8 cellular contexts compared by ENCODE assay signal in genomic region chr6:36985963-36986703, GRCh38. TPM values are rescaled to one million over a fixed set of nuclear protein-coding genes. Genes with fewer than 3 reads are reported as not detected.
A peak's percentile ranks its signal among the peaks of the same experiment; 100 is the strongest.
DNase-seq lines count a peak whose midpoint lies in the region; ATAC-seq, FAIRE-seq and TF ChIP-seq lines count a peak whose summit lies in the region.

Gene MTCH1, minus strand, starts transcription at chr6:36986196. Its CDS starts 23 bp downstream, at chr6:36986173.

- TF ChIP-seq POLR2A in GM12891 (IDR thresholded peaks at IDR 0.05; ENCODE audit: low read depth, low read length), result peak; percentile 88

- H3K27me3 ChIP-seq in adipocyte (replicated peaks; ENCODE audit: control insufficient read depth, insufficient read depth, low read length), result peaks cover 6% of the 10 kb centered on the region

- peak; percentile 97 for DNase-seq in GM12891 (ENCODE audit: insufficient read length, low spot score)
- peak; percentile 84 for DNase-seq in NCI-H1105 (lab: John Stamatoyannopoulos, UW)
- peak; percentile 83 for DNase-seq in T follicular helper cell (ENCODE audit: low read depth)
- DNase-seq in adipocyte (ENCODE audit: low read depth), result peak; percentile 96
- peak; percentile 95 for DNase-seq in cardiac septum (ENCODE audit: low spot score)
- peak; percentile 84 to 99 (median 89) for DNase-seq in posterior cingulate gyrus
- peak; percentile 95 for DNase-seq in type B pancreatic cell (ENCODE audit: extremely low spot score, unreplicated experiment)

- H3K4me3 ChIP-seq in adipocyte (ENCODE audit: low read length), result peak within 1 kb of the TSS; percentile 99

- peaks cover 3% of the 10 kb centered on the region for H3K9me3 Mint-ChIP-seq in type B pancreatic cell

- H3K36me3 ChIP-seq in adipocyte (ENCODE audit: control insufficient read depth, insufficient read depth, low read length, severe bottlenecking), result no peaks in the 10 kb centered on the region

- peak; percentile 87 for ATAC-seq in HG02642 (IDR thresholded peaks at IDR 0.05; ENCODE audit: poor library complexity, unreplicated experiment)

- peak within 1 kb of the TSS; percentile 99 for H3K9ac ChIP-seq in adipocyte (ENCODE audit: low read length)

- intact Hi-C loops in cardiac septum (cut with DNase I) (no loop called here), posterior cingulate gyrus (cut with DNase I) (loop anchor here (1.0 to 10.0 kb wide), 2 partner anchors 186 to 221 kb away; no protein-coding TSS in a partner anchor)

- peak within 1 kb of the TSS; percentile 100 for H3K4me3 Mint-ChIP-seq in type B pancreatic cell

- no peaks in the 10 kb centered on the region for H3K9me3 ChIP-seq in adipocyte (ENCODE audit: control insufficient read depth, low read length)

- peaks cover 6% of the 10 kb centered on the region for H3K36me3 Mint-ChIP-seq in type B pancreatic cell

- H3K27ac Mint-ChIP-seq in type B pancreatic cell, result peak within 1 kb of the TSS; percentile 98

- H3K27me3 Mint-ChIP-seq in type B pancreatic cell, result no peaks in the 10 kb centered on the region

- TF ChIP-seq CTCF in type B pancreatic cell (conservative IDR thresholded peaks at IDR 0.05), result no peak

- peaks cover 21% of the 10 kb centered on the region for H3K4me1 Mint-ChIP-seq in type B pancreatic cell (ENCODE audit: unreplicated experiment)

- FAIRE-seq in GM12891 (lab: Jason Lieb, UNC), result peak; percentile 97

- peaks cover 39% of the 10 kb centered on the region for H3K4me1 ChIP-seq in adipocyte (ENCODE audit: control insufficient read depth, insufficient read depth, low read length)

TF ChIP-seq in GM12891, 5 proteins besides CTCF, POLR2A, EP300 and RAD21:
- peak; percentile 80 for TF ChIP-seq POLR2AphosphoS5 (IDR thresholded peaks at IDR 0.05; ENCODE audit: low read depth, low read length)
- peak; percentile 80 for TF ChIP-seq POU2F2 (IDR thresholded peaks at IDR 0.05; ENCODE audit: low read depth, low read length)
- TF ChIP-seq TAF1 (IDR thresholded peaks at IDR 0.05; ENCODE audit: low read depth, low read length), result peak; percentile 90
- no peak for TF ChIP-seq PAX5 (IDR thresholded peaks at IDR 0.05; ENCODE audit: insufficient read depth, low read length, severe bottlenecking)
- TF ChIP-seq SPI1 (IDR thresholded peaks at IDR 0.05; ENCODE audit: low read depth, low read length), result 0 out of 2 replicates have a peak, but pooled peaks have one; percentile 27

RNA-seq across cellular contexts. Expression of gene MTCH1, which starts in this region (rescaled TPM):
- polyA plus RNA-seq in GM12891 (2012; ENCODE audit: low read depth, missing spikeins), result 96.3 TPM
- total RNA-seq in cardiac septum, result 139 TPM
- total RNA-seq in type B pancreatic cell (ENCODE audit: low replicate concordance), result 163 and 184 TPM in 2 replicates

Comparison
In these comparisons a context has a peak if more than half of its experiments do, and no peak if none do; other contexts are left out.
1. Peak in every context shown above with its lines: DNase-seq, ATAC-seq and H3K4me3 ChIP-seq.